19 cellular contexts compared by ENCODE assay signal in the genomic region with DNA sequence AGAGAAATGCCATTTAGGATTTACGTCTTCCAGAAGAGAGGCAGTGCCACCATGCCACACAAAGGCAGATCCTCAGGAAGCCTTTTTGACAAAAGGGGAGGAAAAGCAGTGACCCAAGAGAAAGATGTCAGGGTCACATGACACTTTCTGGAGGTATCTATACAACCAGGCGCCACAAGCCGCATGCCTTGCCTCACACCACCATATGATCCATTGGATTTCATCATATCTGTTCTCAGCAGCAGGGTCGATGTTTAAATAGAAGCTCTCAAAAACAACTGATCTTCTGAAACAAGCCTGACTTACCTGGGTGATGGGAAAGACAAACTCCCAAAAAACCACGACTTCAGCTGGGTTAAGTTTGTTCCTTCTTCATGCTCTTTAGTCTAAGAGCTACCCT. TPM values are rescaled to one million over a fixed set of nuclear protein-coding genes. Genes with fewer than 3 reads are reported as not detected.
A peak's percentile ranks its signal among the peaks of the same experiment; 100 is the strongest.
DNase-seq lines count a peak whose midpoint lies in the region; ATAC-seq, FAIRE-seq and TF ChIP-seq lines count a peak whose summit lies in the region.
"Had no signal": no experiment of that assay in that cellular context is flagged by ENCODE, and none has a peak within 500 bp of the region (broad histone marks: within the 10 kb centered on the region; RNA-seq: fewer than 3 reads in every experiment).

No MANE protein-coding gene starts in this region.

- no peak overlapping the region for H3K18ac ChIP-seq in neuronal stem cell (ENCODE audit: low read length)

- CTCF ChIA-PET in K562 (lab: Yijun Ruan, JAX; ENCODE audit: low intra/inter-chr PET ratio) = no interaction called here

- no peaks in the 10 kb centered on the region for H3K9me1 ChIP-seq in K562 (ENCODE audit: control insufficient read depth, insufficient read depth, low read length)

- H3K14ac ChIP-seq in neuronal stem cell (ENCODE audit: low read length) = no peak overlapping the region

- peak; percentile 53; the same call in 2 of the 3 replicates for ATAC-seq in K562
- ATAC-seq in left ventricle myocardium superior = no peak
- ATAC-seq: HCT116 had no signal

- in situ Hi-C loops in K562 (cut with MboI) = no loop called here

- no peak for TF ChIP-seq POLR2A in K562 (conservative IDR thresholded peaks at IDR 0.05)

- TF ChIP-seq CTCF in K562 (IDR thresholded peaks at IDR 0.05 in 2 of 3, conservative IDR thresholded peaks at IDR 0.05 in 1 of 3; ENCODE audit: insufficient read depth in 2 of 3, low read depth in 1 of 3, low read length in 3 of 3) = no peak
- TF ChIP-seq CTCF in foreskin fibroblast (IDR thresholded peaks at IDR 0.05; ENCODE audit: low read depth, low read length) = no peak

- H4K91ac ChIP-seq in neuronal stem cell (ENCODE audit: low read depth, low read length, poor library complexity) = peak overlapping the region; percentile 56

- peak; percentile 18 for DNase-seq in MV-4-11 (lab: John Stamatoyannopoulos, UW)
- DNase-seq in NOMO-1 treated with dmso at 0.1 percent for 144 hours (lab: John Stamatoyannopoulos, UW; ENCODE audit: unreplicated experiment) = peak; percentile 1
- peak in 2 of 4 experiments; percentile 23 to 25 for DNase-seq in K562 (ENCODE audit: extremely low read depth in 1 of 4, low spot score in 3 of 4)
- no peak for DNase-seq in neuronal stem cell (ENCODE audit: low spot score)
- no peak for DNase-seq in left ventricle myocardium superior
- DNase-seq in hypothalamus (lab: John Stamatoyannopoulos, UW) = no peak
- DNase-seq in foreskin fibroblast = no peak
- DNase-seq: C1 segment of cervical spinal cord; Calu3; CD4-positive, alpha-beta memory T cell; COR-L47; DMS53; DMS79 treated with DMSO at 0.1 percent for 48 hours; GF-D8; GM23248; H9 had no signal

- WGBS in K562 (ENCODE audit: insufficient coverage, low coverage, missing lambda C conversion rate) = 3% methylated on average over 5 of the region's 5 CpGs
- no CpG with 5 or more reads among the region's 5 CpGs for WGBS in neuronal stem cell (ENCODE audit: extremely low coverage in 2 of 2, insufficient read length in 2 of 2, insufficient replicate concordance in 1 of 2), 2 donors

- H3K4me1 ChIP-seq in K562 (replicated peaks in 1 of 2; ENCODE audit: control insufficient read depth in 2 of 2, insufficient read depth in 2 of 2, low read length in 2 of 2) (peaks cover 0 to 10% of the 10 kb centered on the region in 2 experiments; a peak in 3 of 5 replicates), neuronal stem cell (ENCODE audit: control insufficient read depth in 2 of 2, insufficient read depth in 1 of 2, low read depth in 1 of 2, low read length in 2 of 2) (no peaks in the 10 kb centered on the region)

- H2AFZ ChIP-seq in K562 (ENCODE audit: low read depth, low read length) (no peak overlapping the region), neuronal stem cell (ENCODE audit: low read length) (no peak overlapping the region)
- H2AFZ ChIP-seq: GM23248 had no signal

- H3K79me1 ChIP-seq in neuronal stem cell (ENCODE audit: low read depth, low read length) = no peaks in the 10 kb centered on the region

- TF ChIP-seq RAD21 in K562 (CRISPR knock-in tag; conservative IDR thresholded peaks at IDR 0.05 in 1 of 2, IDR thresholded peaks at IDR 0.05 in 1 of 2) = no peak

- POLR2A ChIA-PET in K562 (lab: Yijun Ruan, JAX) = interaction anchor here (1.2 to 1.3 kb wide), 2 partner anchors 11 to 76 kb away, joined by 3 read pairs; no protein-coding TSS in a partner anchor

- H3K36me3 ChIP-seq in K562 (ENCODE audit: control insufficient read depth, insufficient read depth, low read length) = no peaks in the 10 kb centered on the region
- no peaks in the 10 kb centered on the region for H3K36me3 ChIP-seq in neuronal stem cell (replicated peaks in 1 of 2; ENCODE audit: control insufficient read depth in 2 of 2, insufficient read depth in 2 of 2, low read length in 2 of 2)

- H3K27me3 ChIP-seq in K562 (ENCODE audit: control insufficient read depth in 2 of 2, insufficient read depth in 2 of 2, low read length in 2 of 2) = peaks cover 0 to 6% of the 10 kb centered on the region in 2 experiments; a peak in 1 of 5 replicates
- H3K27me3 ChIP-seq in neuronal stem cell (ENCODE audit: control insufficient read depth in 3 of 3, insufficient read depth in 3 of 3, low read depth in 1 of 3, low read length in 3 of 3) = no peaks in the 10 kb centered on the region

- no peak overlapping the region for H2BK5ac ChIP-seq in neuronal stem cell (ENCODE audit: low read length)

- H2BK120ac ChIP-seq in neuronal stem cell (ENCODE audit: low read depth, low read length) = no peak overlapping the region

- H4K8ac ChIP-seq in neuronal stem cell (ENCODE audit: low read depth, low read length) = no peak overlapping the region

- no peak for FAIRE-seq in K562 (lab: Jason Lieb, UNC)
- FAIRE-seq: GM12891, GM18507 had no signal

- H4K20me1 ChIP-seq in K562 (replicated peaks; ENCODE audit: control insufficient read depth, insufficient read depth, low read length) = no peaks in the 10 kb centered on the region

- H3K9me3 ChIP-seq in K562 (replicated peaks; ENCODE audit: control insufficient read depth, insufficient read depth, low read depth, low read length) = no peaks in the 10 kb centered on the region
- no peaks in the 10 kb centered on the region for H3K9me3 ChIP-seq in neuronal stem cell (replicated peaks in 1 of 2; ENCODE audit: control insufficient read depth in 2 of 2, insufficient read depth in 1 of 2, low read depth in 1 of 2, low read length in 2 of 2)

- intact Hi-C loops in K562 (cut with micrococcal nuclease) = no loop called here
- intact Hi-C loops in left ventricle myocardium superior (cut with micrococcal nuclease) = no loop called here

- H2BK12ac ChIP-seq in neuronal stem cell (ENCODE audit: low read length) = no peak overlapping the region

- BruUV-seq in K562 (replicated peaks; lab: Mats Ljungman, UMichigan) = no TSS peak

- H2AK5ac ChIP-seq in neuronal stem cell (ENCODE audit: low read depth, low read length) = no peak overlapping the region

- TF ChIP-seq EP300 in K562 (IDR thresholded peaks at IDR 0.05; ENCODE audit: low read length) = peak; percentile 46

- H3K4ac ChIP-seq in neuronal stem cell (ENCODE audit: low read length) = no peak overlapping the region

- H3K9ac ChIP-seq in K562 (ENCODE audit: insufficient read depth in 1 of 2, low read depth in 2 of 2, low read length in 2 of 2) (no peak overlapping the region), neuronal stem cell (ENCODE audit: low read depth, low read length, poor library complexity) (no peak overlapping the region)
- H3K9ac ChIP-seq: GM23248 had no signal

- H3K79me2 ChIP-seq in K562 (ENCODE audit: control insufficient read depth, insufficient read depth, low read length) = no peaks in the 10 kb centered on the region

- no peak overlapping the region for H2BK15ac ChIP-seq in neuronal stem cell (ENCODE audit: low read length)

- H3K4me2 ChIP-seq in K562 (ENCODE audit: insufficient read depth, low read length) (no peak overlapping the region), neuronal stem cell (ENCODE audit: insufficient read depth, low read length, poor library complexity, severe bottlenecking) (no peak overlapping the region)

- H3K23ac ChIP-seq in neuronal stem cell (ENCODE audit: low read depth, low read length, poor library complexity) = no peak overlapping the region

- H3K27ac ChIP-seq in K562 (ENCODE audit: extremely low read depth, low read depth, low read length) (no peak overlapping the region), neuronal stem cell (replicated peaks; ENCODE audit: low read length) (no peak overlapping the region)
- H3K27ac ChIP-seq: GM23248 had no signal

- H3K4me3 ChIP-seq in K562 (no peak overlapping the region), neuronal stem cell (ENCODE audit: low read length in 2 of 2) (no peak overlapping the region), foreskin fibroblast (ENCODE audit: low read depth in 1 of 2, low read length in 2 of 2) (no peak overlapping the region)
- H3K4me3 ChIP-seq: GM23248 had no signal

TF ChIP-seq in K562, 482 proteins besides CTCF, POLR2A, EP300 and RAD21 (continues in another document):
- TF ChIP-seq ARID1B (IDR thresholded peaks at IDR 0.05) (peak; percentile 67; the same call in 1 of the 2 replicates), BRD9 (IDR thresholded peaks at IDR 0.05; ENCODE audit: low read depth, partially characterized antibody) (no peak), CEBPG (CRISPR knock-in tag; IDR thresholded peaks at IDR 0.05) (no peak), CEBPG (tag; conservative IDR thresholded peaks at IDR 0.05 in 1 of 2, IDR thresholded peaks at IDR 0.05 in 1 of 2) (peak; percentile 23 to 89; a peak in 2 of 4 replicates), CXXC5 (CRISPR knock-in tag; IDR thresholded peaks at IDR 0.05) (no peak; the same call in 1 of the 2 replicates), NCOR1 (IDR thresholded peaks at IDR 0.05) (peak; percentile 38; the same call in 1 of the 2 replicates)

RNA-seq across cellular contexts. Expression of gene UNC5B, which starts 52.5 kb away (rescaled TPM):
- 1.5 and 4.5 TPM in 2 replicates for total RNA-seq in K562 (2011; cell fraction: chromatin; rRNA removed; ENCODE audit: low replicate concordance)
- 3.7 and 5.2 TPM in 2 replicates for total RNA-seq in K562 (2011; cell fraction: nucleolus; rRNA removed)
- total RNA-seq in K562 (2011; cell fraction: nucleoplasm; rRNA removed) = 3.3 and 3.7 TPM in 2 replicates
- total RNA-seq in K562 (2014; rRNA removed) (5.0 and 6.5 TPM in 2 replicates), K562 (2014; rRNA removed; fragmentation: Illumina TruSeq; extraction: Trizol) (1.7 and 2.1 TPM in 2 replicates), K562 (2015; rRNA removed; fragmentation: Illumina TruSeq; extraction: Trizol) (2.0 and 2.5 TPM in 2 replicates), K562 (2021) (7.6 and 8.4 TPM in 2 replicates), left ventricle myocardium superior (12.8 TPM)
- polyA plus RNA-seq in K562 (2011; rRNA removed) (1.1 and 1.9 TPM in 2 replicates), K562 (2014; fragmentation: Illumina TruSeq; extraction: Trizol) (5.4 and 7.2 TPM in 2 replicates), K562 (2014; fragmentation: Nextera tagmentation; extraction: Ambion mirVana) (under 1 TPM; 0.10 to 0.11 TPM), K562 (2014; rRNA removed) (5.7 TPM in 2 replicates)
- 1.7 and 2.5 TPM in 2 replicates for polyA plus RNA-seq in K562 (2011; cell fraction: cytosol; rRNA removed)
- 4.6 and 5.8 TPM in 2 replicates for polyA plus RNA-seq in K562 (2011; cell fraction: nucleus; rRNA removed)
- 7.0 and 71.7 TPM in 2 replicates for polyA plus RNA-seq in K562 (2012)
- 0.57 and 0.95 TPM in 2 replicates for polyA minus RNA-seq in K562 (2011; rRNA and poly(A)+ RNA removed)
- polyA minus RNA-seq in K562 (2011; cell fraction: cytosol; rRNA and poly(A)+ RNA removed) = 1.2 and 1.5 TPM in 2 replicates
- 1.1 and 1.3 TPM in 2 replicates for polyA minus RNA-seq in K562 (2011; cell fraction: nucleus; rRNA and poly(A)+ RNA removed)
- polyA plus RNA-seq in neuronal stem cell (2013, experiment 1 of 2) = 2.8 TPM
- polyA plus RNA-seq in neuronal stem cell (2013, experiment 2 of 2) = 2.8 TPM
- total RNA-seq: CD4-positive, alpha-beta memory T cell had no signal
- polyA plus RNA-seq: CD4-positive, alpha-beta memory T cell had no signal

Comparison
In these comparisons a context has a peak if more than half of its experiments do, and no peak if none do; other contexts are left out.
1. DNase-seq: peak in MV-4-11 (single experiment) and NOMO-1 treated with dmso at 0.1 percent for 144 hours (single experiment); none in neuronal stem cell (single experiment), left ventricle myocardium superior (single experiment), hypothalamus (0 of 51) and foreskin fibroblast (0 of 2).